9 cellular contexts compared by ENCODE assay signal in the genomic region with DNA sequence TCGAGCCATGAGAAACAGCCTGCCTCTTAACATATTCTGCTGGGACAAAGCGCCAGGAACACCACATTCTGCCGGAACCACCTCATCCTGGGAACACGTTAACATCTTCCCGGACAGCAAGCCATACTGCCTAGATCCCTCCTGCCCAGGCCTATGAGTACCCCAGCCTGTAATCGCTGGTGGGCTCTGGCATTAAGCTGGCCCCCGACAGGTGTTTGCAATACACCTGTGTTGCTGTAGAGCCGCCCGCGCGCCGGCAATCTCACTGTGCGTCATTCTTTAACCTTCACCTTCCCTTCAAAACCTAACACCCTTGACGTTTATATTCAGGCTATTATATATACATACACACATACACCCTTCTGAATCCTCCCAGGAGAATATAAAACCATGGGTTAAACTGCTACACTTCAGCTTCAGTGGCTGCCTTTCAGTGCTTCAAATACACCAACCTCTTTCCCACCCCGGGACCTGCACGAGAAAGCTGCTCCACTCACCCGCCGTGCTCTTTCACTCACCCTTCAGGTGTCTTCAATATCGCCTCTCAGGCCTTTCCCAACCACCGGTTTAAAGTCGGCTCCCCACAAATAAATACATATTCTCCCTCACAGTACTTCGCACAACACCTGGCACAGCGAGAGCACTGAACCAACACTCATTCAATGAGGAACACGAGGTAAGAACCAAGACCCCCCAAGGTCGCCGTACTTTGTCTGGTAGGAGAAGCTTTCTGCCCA. TPM values are rescaled to one million over a fixed set of nuclear protein-coding genes. Genes with fewer than 3 reads are reported as not detected.
DNase-seq lines count a peak whose midpoint lies in the region; ATAC-seq and TF ChIP-seq lines count a peak whose summit lies in the region.
"Had no signal": no experiment of that assay in that cellular context is flagged by ENCODE, and none has a peak within 500 bp of the region (broad histone marks: within the 10 kb centered on the region; RNA-seq: fewer than 3 reads in every experiment).

No MANE protein-coding gene starts in this region.

- H3K27ac ChIP-seq in WERI-Rb-1 (no peak overlapping the region), hepatocyte (peak overlapping the region; percentile 100), smooth muscle cell (ENCODE audit: low read depth) (no peak overlapping the region)

- 57% methylated on average over 26 of the region's 26 CpGs for WGBS in hepatocyte (ENCODE audit: low lambda C conversion rate, missing lambda C conversion rate)
- WGBS in smooth muscle cell (ENCODE audit: low lambda C conversion rate), result 62% methylated on average over 26 of the region's 26 CpGs

- H3K4me1 ChIP-seq in hepatocyte (ENCODE audit: insufficient read depth) (peaks cover 4% of the 10 kb centered on the region), smooth muscle cell (ENCODE audit: low read depth) (no peaks in the 10 kb centered on the region)

- H3K9me3 ChIP-seq in WERI-Rb-1 (ENCODE audit: severe bottlenecking), result no peaks in the 10 kb centered on the region
- no peaks in the 10 kb centered on the region for H3K9me3 ChIP-seq in hepatocyte (ENCODE audit: low read depth)
- H3K9me3 ChIP-seq in smooth muscle cell (replicated peaks; ENCODE audit: low read depth), result no peaks in the 10 kb centered on the region

- peaks cover 26% of the 10 kb centered on the region for H3K36me3 ChIP-seq in WERI-Rb-1
- H3K36me3 ChIP-seq in hepatocyte (replicated peaks; ENCODE audit: insufficient read depth, low read depth), result no peaks in the 10 kb centered on the region
- H3K36me3 ChIP-seq in smooth muscle cell (ENCODE audit: low read depth), result no peaks in the 10 kb centered on the region

- in situ Hi-C loops in G401 (cut with HindIII; ENCODE audit: low sequenced_read_pairs), result no loop called here

- H3K79me2 ChIP-seq in hepatocyte (peaks cover 31% of the 10 kb centered on the region), smooth muscle cell (ENCODE audit: low read depth) (peaks cover 19% of the 10 kb centered on the region)

- DNase-seq in DMS53 (lab: John Stamatoyannopoulos, UW), result peak; percentile 73
- no peak for DNase-seq in DMS53 treated with DMSO at 0.1 percent for 48 hours (lab: John Stamatoyannopoulos, UW; ENCODE audit: unreplicated experiment)
- DNase-seq in WERI-Rb-1, result no peak
- no peak for DNase-seq in hepatocyte (ENCODE audit: low spot score)
- no peak for DNase-seq in smooth muscle cell (lab: John Stamatoyannopoulos, UW; ENCODE audit: unreplicated experiment)
- no peak for DNase-seq in G401 (ENCODE audit: low spot score)
- DNase-seq: cortex of kidney had no signal

- no peaks in the 10 kb centered on the region for H3F3A ChIP-seq in smooth muscle cell (ENCODE audit: low read depth)

- ATAC-seq in GM21390 (IDR thresholded peaks at IDR 0.05; ENCODE audit: unreplicated experiment), result no peak
- ATAC-seq in HG02970 (IDR thresholded peaks at IDR 0.05; ENCODE audit: low FRiP score, unreplicated experiment), result no peak

- H2AFZ ChIP-seq in hepatocyte (peak overlapping the region; percentile 86), smooth muscle cell (ENCODE audit: low read depth) (no peak overlapping the region)

- peak overlapping the region; percentile 68 for H3K4me3 ChIP-seq in WERI-Rb-1 (ENCODE audit: low read depth, low read length)
- peak overlapping the region; percentile 92 for H3K4me3 ChIP-seq in hepatocyte
- peak overlapping the region; percentile 94 for H3K4me3 ChIP-seq in smooth muscle cell

- H3K4me2 ChIP-seq in hepatocyte (peak overlapping the region; percentile 98), smooth muscle cell (peak overlapping the region; percentile 94)

- peak overlapping the region; percentile 98 for H3K9ac ChIP-seq in smooth muscle cell (ENCODE audit: low read depth)

- H3K27me3 ChIP-seq in WERI-Rb-1 (ENCODE audit: insufficient read depth, low read depth, severe bottlenecking) (no peaks in the 10 kb centered on the region), hepatocyte (no peaks in the 10 kb centered on the region), smooth muscle cell (ENCODE audit: low read depth) (peaks cover 8% of the 10 kb centered on the region)

- H4K20me1 ChIP-seq in hepatocyte (ENCODE audit: insufficient read depth, poor library complexity, severe bottlenecking), result peaks cover 3% of the 10 kb centered on the region
- H4K20me1 ChIP-seq in smooth muscle cell (ENCODE audit: low read depth), result peaks cover 26% of the 10 kb centered on the region

- no peak for TF ChIP-seq CTCF in WERI-Rb-1 (IDR thresholded peaks at IDR 0.05; ENCODE audit: low read depth, low read length)
- TF ChIP-seq CTCF in hepatocyte (IDR thresholded peaks at IDR 0.05; ENCODE audit: poor library complexity), result no peak
- no peak for TF ChIP-seq CTCF in smooth muscle cell (IDR thresholded peaks at IDR 0.05; ENCODE audit: borderline replicate concordance, insufficient read depth, poor library complexity, severe bottlenecking)

- H3K9me2 ChIP-seq in hepatocyte (replicated peaks; ENCODE audit: insufficient read depth), result no peaks in the 10 kb centered on the region

RNA-seq across cellular contexts. Expression of a gene that starts 1.0 kb away (rescaled TPM):
- total RNA-seq in hepatocyte (14.0 and 21.2 TPM in 2 replicates), smooth muscle cell (22.2 and 31.6 TPM in 2 replicates)
- polyA plus RNA-seq in hepatocyte (33.8 and 43.6 TPM in 2 replicates), smooth muscle cell (59.7 and 61.7 TPM in 2 replicates)
- 28.1 and 30.7 TPM in 2 replicates for total RNA-seq in G401 (2014; rRNA removed; shearing (Covaris generic))
